In the genomic region with DNA sequence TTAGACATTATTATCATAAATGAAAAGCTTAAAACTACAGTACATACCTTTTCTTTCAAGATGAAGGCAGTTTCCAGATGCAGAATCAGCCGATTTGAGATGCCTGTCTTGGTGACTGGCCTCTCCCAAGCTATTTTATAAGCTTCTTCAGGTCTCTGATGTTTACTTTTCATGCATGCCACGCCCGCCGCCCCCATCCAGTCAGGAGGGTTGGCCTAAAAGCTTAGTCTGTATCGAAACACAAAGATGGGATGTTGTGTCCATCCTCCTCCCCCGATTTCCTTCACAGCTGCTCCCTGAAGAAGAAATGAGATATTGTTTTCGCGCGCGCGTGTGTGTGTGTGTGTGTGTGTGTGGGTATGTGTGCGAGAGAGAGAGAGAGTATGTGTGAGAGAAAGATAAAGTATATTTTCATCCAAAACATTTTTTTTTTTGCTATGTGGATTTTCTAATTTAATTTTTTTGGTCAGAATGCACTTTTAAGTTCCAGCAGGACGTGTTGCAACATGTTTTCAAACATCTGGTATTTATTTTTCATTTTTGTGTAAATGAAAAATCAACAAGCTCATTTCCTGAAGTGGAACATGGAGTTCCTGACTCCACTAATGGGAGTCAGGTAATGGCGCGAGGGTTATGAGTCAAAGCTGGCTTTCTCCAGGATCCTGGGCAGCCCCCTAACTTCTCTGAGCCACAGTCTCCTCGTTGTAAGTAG, we compare ENCODE assay signal across 10 cellular contexts. TPM values are rescaled to one million over a fixed set of nuclear protein-coding genes. Genes with fewer than 3 reads are reported as not detected.
DNase-seq lines count a peak whose midpoint lies in the region; ATAC-seq and TF ChIP-seq lines count a peak whose summit lies in the region.
"Had no signal": no experiment of that assay in that cellular context is flagged by ENCODE, and none has a peak within 500 bp of the region (broad histone marks: within the 10 kb centered on the region; RNA-seq: fewer than 3 reads in every experiment).

A gene (minus strand): TSS at position 110 of the 712 bp plus-strand sequence. CDS start 4,479 bp downstream, outside the sequence.

- no peak for DNase-seq in activated CD4-positive, alpha-beta T cell treated with anti-CD3 and anti-CD28 coated beads for 36 hours
- DNase-seq in activated CD4-positive, alpha-beta T cell treated with anti-CD3 and anti-CD28 coated beads for 48 hours = no peak
- peak; percentile 84 for DNase-seq in medulla oblongata (ENCODE audit: extremely low spot score)
- peak; percentile 51 for DNase-seq in ureter (ENCODE audit: low spot score)
- no peak for DNase-seq in CD8-positive, alpha-beta T cell
- DNase-seq in activated effector memory CD4-positive, alpha-beta T cell treated with Interleukin-2 at 50 U/mL for 16 hours = no peak
- DNase-seq: T-cell had no signal

- H3K4me1 ChIP-seq in CD8-positive, alpha-beta T cell (ENCODE audit: insufficient read depth, low read length) = peaks cover 27% of the 10 kb centered on the region
- H3K4me1 ChIP-seq: foreskin keratinocyte had no signal

- H3K27me3 ChIP-seq in CD8-positive, alpha-beta T cell (ENCODE audit: insufficient read depth, low read length) = no peaks in the 10 kb centered on the region

- CTCF ChIA-PET in activated CD4-positive, alpha-beta T cell treated with anti-CD3 and anti-CD28 coated beads for 36 hours (lab: Charles Lee) = interaction anchor here (1.0 to 1.5 kb wide), 5 partner anchors 11 to 42 kb away, joined by 3 to 6 read pairs (median 4); a partner anchor contains a TSS
- CTCF ChIA-PET in CD8-positive, alpha-beta T cell (lab: Charles Lee) = interaction anchor here (1.6 kb wide), 1 partner anchor 34 kb away, joined by 3 read pairs; no protein-coding TSS in a partner anchor

- peaks cover 6% of the 10 kb centered on the region for H3K4me1 Mint-ChIP-seq in activated CD4-positive, alpha-beta T cell treated with anti-CD3 and anti-CD28 coated beads for 36 hours
- peaks cover 5% of the 10 kb centered on the region for H3K4me1 Mint-ChIP-seq in CD8-positive, alpha-beta T cell (ENCODE audit: low read depth)

- POLR2A ChIA-PET in activated CD4-positive, alpha-beta T cell treated with anti-CD3 and anti-CD28 coated beads for 36 hours (lab: Charles Lee) = no interaction called here
- POLR2A ChIA-PET in CD8-positive, alpha-beta T cell (lab: Charles Lee) = interaction anchor here (0.6 kb wide), 1 partner anchor 124 kb away, joined by 3 read pairs; no protein-coding TSS in a partner anchor

- intact Hi-C loops in activated CD4-positive, alpha-beta T cell treated with anti-CD3 and anti-CD28 coated beads for 36 hours (cut with DNase I, micrococcal nuclease) = no loop called here
- intact Hi-C loops in CD8-positive, alpha-beta T cell (cut with DNase I, micrococcal nuclease) = no loop called here

- peak within 1 kb of the TSS; percentile 94 for H3K27ac ChIP-seq in cingulate gyrus (ENCODE audit: low read depth, low read length)
- H3K27ac ChIP-seq in CD8-positive, alpha-beta T cell (ENCODE audit: low read depth, low read length) = no peak within 1 kb of the TSS
- H3K27ac ChIP-seq: foreskin keratinocyte had no signal

- no peak for TF ChIP-seq CTCF in CD8-positive, alpha-beta T cell (IDR thresholded peaks at IDR 0.05)

- H3K4me3 ChIP-seq in CD8-positive, alpha-beta T cell (ENCODE audit: low read depth, low read length) = no peak within 1 kb of the TSS

- peaks cover 5% of the 10 kb centered on the region for H3K27me3 Mint-ChIP-seq in activated CD4-positive, alpha-beta T cell treated with anti-CD3 and anti-CD28 coated beads for 36 hours
- H3K27me3 Mint-ChIP-seq in CD8-positive, alpha-beta T cell (ENCODE audit: low read depth) = no peaks in the 10 kb centered on the region
- H3K27me3 Mint-ChIP-seq: T-cell had no signal

- no peaks in the 10 kb centered on the region for H3K9me3 Mint-ChIP-seq in activated CD4-positive, alpha-beta T cell treated with anti-CD3 and anti-CD28 coated beads for 36 hours (ENCODE audit: low read depth)
- H3K9me3 Mint-ChIP-seq in CD8-positive, alpha-beta T cell = no peaks in the 10 kb centered on the region
- H3K9me3 Mint-ChIP-seq: T-cell had no signal

- peak within 1 kb of the TSS; percentile 11 for H3K27ac Mint-ChIP-seq in activated CD4-positive, alpha-beta T cell treated with anti-CD3 and anti-CD28 coated beads for 36 hours
- no peak within 1 kb of the TSS for H3K27ac Mint-ChIP-seq in CD8-positive, alpha-beta T cell
- H3K27ac Mint-ChIP-seq: T-cell had no signal

- H3K36me3 ChIP-seq in CD8-positive, alpha-beta T cell (ENCODE audit: insufficient read depth, low read length) = no peaks in the 10 kb centered on the region

- no peak for ATAC-seq in activated CD4-positive, alpha-beta T cell treated with anti-CD3 and anti-CD28 coated beads for 36 hours
- no peak for ATAC-seq in CD8-positive, alpha-beta T cell
- no peak for ATAC-seq in HG03135 (IDR thresholded peaks at IDR 0.05; ENCODE audit: unreplicated experiment)
- ATAC-seq: foreskin keratinocyte, T-cell had no signal

- no peak within 1 kb of the TSS for H3K4me3 Mint-ChIP-seq in activated CD4-positive, alpha-beta T cell treated with anti-CD3 and anti-CD28 coated beads for 36 hours
- no peak within 1 kb of the TSS for H3K4me3 Mint-ChIP-seq in CD8-positive, alpha-beta T cell
- H3K4me3 Mint-ChIP-seq: T-cell had no signal

- H3K36me3 Mint-ChIP-seq in activated CD4-positive, alpha-beta T cell treated with anti-CD3 and anti-CD28 coated beads for 36 hours (ENCODE audit: low read depth) = no peaks in the 10 kb centered on the region
- no peaks in the 10 kb centered on the region for H3K36me3 Mint-ChIP-seq in CD8-positive, alpha-beta T cell
- H3K36me3 Mint-ChIP-seq: T-cell had no signal

- H3K9me3 ChIP-seq in CD8-positive, alpha-beta T cell (ENCODE audit: low read length) = no peaks in the 10 kb centered on the region

RNA-seq across cellular contexts. Expression of the gene that starts here (rescaled TPM):
- total RNA-seq in activated CD4-positive, alpha-beta T cell treated with anti-CD3 and anti-CD28 coated beads for 36 hours = not detected
- 60.0 TPM for total RNA-seq in ureter
- total RNA-seq in CD8-positive, alpha-beta T cell = not detected
- total RNA-seq: foreskin keratinocyte had no signal

Comparison
In these comparisons a context has a peak if more than half of its experiments do, and no peak if none do; other contexts are left out.
1. RNA of the gene that starts here (total RNA-seq): 60.0 TPM in ureter (single experiment); not detected in activated CD4-positive, alpha-beta T cell treated with anti-CD3 and anti-CD28 coated beads for 36 hours and not detected in CD8-positive, alpha-beta T cell; every median in the first group is over 10 times any median in the second.
2. DNase-seq: peak in medulla oblongata (single experiment) and ureter (single experiment); none in activated CD4-positive, alpha-beta T cell treated with anti-CD3 and anti-CD28 coated beads for 36 hours (single experiment), activated CD4-positive, alpha-beta T cell treated with anti-CD3 and anti-CD28 coated beads for 48 hours (single experiment), CD8-positive, alpha-beta T cell (0 of 7) and activated effector memory CD4-positive, alpha-beta T cell treated with Interleukin-2 at 50 U/mL for 16 hours (single experiment).